Comparison of ENCODE assay signal across 1 cellular context in the genomic region with DNA sequence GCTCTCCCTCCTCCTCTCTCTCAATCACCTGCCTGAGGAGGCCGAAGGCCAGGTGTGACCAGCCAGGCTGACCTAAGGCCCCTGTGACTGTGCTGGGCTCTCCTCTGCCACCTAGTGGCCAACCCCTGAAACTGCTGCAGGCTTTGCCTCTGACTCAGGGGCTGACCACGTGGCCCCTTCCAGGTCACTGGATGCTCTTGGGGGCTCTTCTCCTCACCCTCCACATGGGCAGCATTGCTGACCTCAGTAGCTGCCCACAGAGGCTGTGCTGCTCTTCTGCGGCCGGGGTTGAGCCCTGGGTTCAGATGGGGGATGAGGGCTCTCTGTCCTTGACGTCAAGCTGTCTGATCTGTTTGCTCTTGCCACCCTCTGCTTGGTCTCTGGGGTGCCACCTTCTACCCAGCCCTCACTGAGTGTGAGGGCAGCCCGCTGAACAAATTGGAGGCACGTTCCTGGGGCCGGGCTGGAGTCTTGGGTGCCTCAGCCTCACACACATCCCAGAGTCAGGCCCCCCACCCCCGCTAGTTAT.
TF ChIP-seq lines count a peak whose summit lies in the region.

No MANE protein-coding gene starts in this region.

TF ChIP-seq in HepG2, 621 proteins besides CTCF, POLR2A, EP300 and RAD21 (continued from another document and continues in another):
- TF ChIP-seq, protein P1, sequence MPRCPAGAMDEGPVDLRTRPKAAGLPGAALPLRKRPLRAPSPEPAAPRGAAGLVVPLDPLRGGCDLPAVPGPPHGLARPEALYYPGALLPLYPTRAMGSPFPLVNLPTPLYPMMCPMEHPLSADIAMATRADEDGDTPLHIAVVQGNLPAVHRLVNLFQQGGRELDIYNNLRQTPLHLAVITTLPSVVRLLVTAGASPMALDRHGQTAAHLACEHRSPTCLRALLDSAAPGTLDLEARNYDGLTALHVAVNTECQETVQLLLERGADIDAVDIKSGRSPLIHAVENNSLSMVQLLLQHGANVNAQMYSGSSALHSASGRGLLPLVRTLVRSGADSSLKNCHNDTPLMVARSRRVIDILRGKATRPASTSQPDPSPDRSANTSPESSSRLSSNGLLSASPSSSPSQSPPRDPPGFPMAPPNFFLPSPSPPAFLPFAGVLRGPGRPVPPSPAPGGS (CRISPR knock-in tag; IDR thresholded peaks at IDR 0.05) = no peak
- no peak for TF ChIP-seq ARNT2 (CRISPR knock-in tag; IDR thresholded peaks at IDR 0.05; ENCODE audit: low read depth)
- peak; percentile 65; the same call in 1 of the 2 replicates for TF ChIP-seq KDM2A (CRISPR knock-in tag; IDR thresholded peaks at IDR 0.05; ENCODE audit: borderline replicate concordance, low read depth)
- TF ChIP-seq SYNCRIP (IDR thresholded peaks at IDR 0.05; ENCODE audit: insufficient read depth, low read depth, low read length) = no peak
- no peak for TF ChIP-seq HOXA9 (CRISPR knock-in tag; IDR thresholded peaks at IDR 0.05; ENCODE audit: borderline replicate concordance)
- TF ChIP-seq ZNF510 (CRISPR knock-in tag; IDR thresholded peaks at IDR 0.05; ENCODE audit: low read depth) = no peak
- no peak for TF ChIP-seq ZSCAN20 (CRISPR knock-in tag; IDR thresholded peaks at IDR 0.05; ENCODE audit: borderline replicate concordance)
- peak; percentile 45; the same call in 1 of the 2 replicates for TF ChIP-seq MTA1 (CRISPR knock-in tag; IDR thresholded peaks at IDR 0.05; ENCODE audit: borderline replicate concordance)
- TF ChIP-seq, protein P2, sequence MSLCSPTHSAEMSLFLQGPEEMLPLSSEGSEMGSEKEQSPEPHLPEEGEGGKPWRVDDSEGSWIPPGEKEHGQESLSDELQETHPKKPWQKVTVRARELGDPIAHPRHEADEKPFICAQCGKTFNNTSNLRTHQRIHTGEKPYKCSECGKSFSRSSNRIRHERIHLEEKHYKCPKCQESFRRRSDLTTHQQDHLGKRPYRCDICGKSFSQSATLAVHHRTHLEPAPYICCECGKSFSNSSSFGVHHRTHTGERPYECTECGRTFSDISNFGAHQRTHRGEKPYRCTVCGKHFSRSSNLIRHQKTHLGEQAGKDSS (CRISPR knock-in tag; IDR thresholded peaks at IDR 0.05; ENCODE audit: borderline replicate concordance, low read depth) = no peak; the same call in 1 of the 2 replicates
- TF ChIP-seq ZNF234 (CRISPR knock-in tag; conservative IDR thresholded peaks at IDR 0.05) = no peak
- TF ChIP-seq ZNF782 (CRISPR knock-in tag; IDR thresholded peaks at IDR 0.05; ENCODE audit: borderline replicate concordance) = 0 out of 2 replicates have a peak, but pooled peaks have one; percentile 51
- TF ChIP-seq, protein P3, sequence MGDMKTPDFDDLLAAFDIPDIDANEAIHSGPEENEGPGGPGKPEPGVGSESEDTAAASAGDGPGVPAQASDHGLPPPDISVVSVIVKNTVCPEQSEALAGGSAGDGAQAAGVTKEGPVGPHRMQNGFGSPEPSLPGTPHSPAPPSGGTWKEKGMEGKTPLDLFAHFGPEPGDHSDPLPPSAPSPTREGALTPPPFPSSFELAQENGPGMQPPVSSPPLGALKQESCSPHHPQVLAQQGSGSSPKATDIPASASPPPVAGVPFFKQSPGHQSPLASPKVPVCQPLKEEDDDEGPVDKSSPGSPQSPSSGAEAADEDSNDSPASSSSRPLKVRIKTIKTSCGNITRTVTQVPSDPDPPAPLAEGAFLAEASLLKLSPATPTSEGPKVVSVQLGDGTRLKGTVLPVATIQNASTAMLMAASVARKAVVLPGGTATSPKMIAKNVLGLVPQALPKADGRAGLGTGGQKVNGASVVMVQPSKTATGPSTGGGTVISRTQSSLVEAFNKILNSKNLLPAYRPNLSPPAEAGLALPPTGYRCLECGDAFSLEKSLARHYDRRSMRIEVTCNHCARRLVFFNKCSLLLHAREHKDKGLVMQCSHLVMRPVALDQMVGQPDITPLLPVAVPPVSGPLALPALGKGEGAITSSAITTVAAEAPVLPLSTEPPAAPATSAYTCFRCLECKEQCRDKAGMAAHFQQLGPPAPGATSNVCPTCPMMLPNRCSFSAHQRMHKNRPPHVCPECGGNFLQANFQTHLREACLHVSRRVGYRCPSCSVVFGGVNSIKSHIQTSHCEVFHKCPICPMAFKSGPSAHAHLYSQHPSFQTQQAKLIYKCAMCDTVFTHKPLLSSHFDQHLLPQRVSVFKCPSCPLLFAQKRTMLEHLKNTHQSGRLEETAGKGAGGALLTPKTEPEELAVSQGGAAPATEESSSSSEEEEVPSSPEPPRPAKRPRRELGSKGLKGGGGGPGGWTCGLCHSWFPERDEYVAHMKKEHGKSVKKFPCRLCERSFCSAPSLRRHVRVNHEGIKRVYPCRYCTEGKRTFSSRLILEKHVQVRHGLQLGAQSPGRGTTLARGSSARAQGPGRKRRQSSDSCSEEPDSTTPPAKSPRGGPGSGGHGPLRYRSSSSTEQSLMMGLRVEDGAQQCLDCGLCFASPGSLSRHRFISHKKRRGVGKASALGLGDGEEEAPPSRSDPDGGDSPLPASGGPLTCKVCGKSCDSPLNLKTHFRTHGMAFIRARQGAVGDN (CRISPR knock-in tag; IDR thresholded peaks at IDR 0.05) = peak; percentile 52
- no peak for TF ChIP-seq EHMT2 (IDR thresholded peaks at IDR 0.05; ENCODE audit: borderline replicate concordance, low read depth, low read length)
- no peak for TF ChIP-seq NR2F6 (IDR thresholded peaks at IDR 0.05)
- peak; percentile 56 for TF ChIP-seq NR2F6 (CRISPR knock-in tag; IDR thresholded peaks at IDR 0.05)
- TF ChIP-seq RBM39 (IDR thresholded peaks at IDR 0.05; ENCODE audit: low read depth, low read length, poor library complexity, severe bottlenecking) = peak; percentile 53
- TF ChIP-seq PCBP2 (optimal IDR thresholded peaks at IDR 0.05; ENCODE audit: low read depth, low read length, poor library complexity, severe bottlenecking) = no peak
- TF ChIP-seq TAF15 (IDR thresholded peaks at IDR 0.05; ENCODE audit: low read depth, low read length, poor library complexity, severe bottlenecking) = peak; percentile 46
- TF ChIP-seq, protein P4, sequence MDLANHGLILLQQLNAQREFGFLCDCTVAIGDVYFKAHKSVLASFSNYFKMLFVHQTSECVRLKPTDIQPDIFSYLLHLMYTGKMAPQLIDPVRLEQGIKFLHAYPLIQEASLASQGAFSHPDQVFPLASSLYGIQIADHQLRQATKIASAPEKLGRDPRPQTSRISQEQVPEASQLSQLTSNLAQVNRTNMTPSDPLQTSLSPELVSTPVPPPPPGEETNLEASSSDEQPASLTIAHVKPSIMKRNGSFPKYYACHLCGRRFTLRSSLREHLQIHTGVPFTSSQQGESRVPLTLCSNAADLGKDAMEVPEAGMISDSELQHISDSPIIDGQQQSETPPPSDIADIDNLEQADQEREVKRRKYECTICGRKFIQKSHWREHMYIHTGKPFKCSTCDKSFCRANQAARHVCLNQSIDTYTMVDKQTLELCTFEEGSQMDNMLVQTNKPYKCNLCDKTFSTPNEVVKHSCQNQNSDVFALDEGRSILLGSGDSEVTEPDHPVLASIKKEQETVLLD (CRISPR knock-in tag; IDR thresholded peaks at IDR 0.05; ENCODE audit: low read depth) = no peak
- TF ChIP-seq, protein P5, sequence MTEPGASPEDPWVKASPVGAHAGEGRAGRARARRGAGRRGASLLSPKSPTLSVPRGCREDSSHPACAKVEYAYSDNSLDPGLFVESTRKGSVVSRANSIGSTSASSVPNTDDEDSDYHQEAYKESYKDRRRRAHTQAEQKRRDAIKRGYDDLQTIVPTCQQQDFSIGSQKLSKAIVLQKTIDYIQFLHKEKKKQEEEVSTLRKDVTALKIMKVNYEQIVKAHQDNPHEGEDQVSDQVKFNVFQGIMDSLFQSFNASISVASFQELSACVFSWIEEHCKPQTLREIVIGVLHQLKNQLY (CRISPR knock-in tag; IDR thresholded peaks at IDR 0.05) = no peak
- no peak for TF ChIP-seq ZNF564 (CRISPR knock-in tag; IDR thresholded peaks at IDR 0.05)
- TF ChIP-seq EED (CRISPR knock-in tag; IDR thresholded peaks at IDR 0.05) = no peak
- TF ChIP-seq, protein P6, sequence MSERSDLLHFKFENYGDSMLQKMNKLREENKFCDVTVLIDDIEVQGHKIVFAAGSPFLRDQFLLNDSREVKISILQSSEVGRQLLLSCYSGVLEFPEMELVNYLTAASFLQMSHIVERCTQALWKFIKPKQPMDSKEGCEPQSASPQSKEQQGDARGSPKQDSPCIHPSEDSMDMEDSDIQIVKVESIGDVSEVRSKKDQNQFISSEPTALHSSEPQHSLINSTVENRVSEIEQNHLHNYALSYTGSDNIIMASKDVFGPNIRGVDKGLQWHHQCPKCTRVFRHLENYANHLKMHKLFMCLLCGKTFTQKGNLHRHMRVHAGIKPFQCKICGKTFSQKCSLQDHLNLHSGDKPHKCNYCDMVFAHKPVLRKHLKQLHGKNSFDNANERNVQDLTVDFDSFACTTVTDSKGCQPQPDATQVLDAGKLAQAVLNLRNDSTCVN (CRISPR knock-in tag; IDR thresholded peaks at IDR 0.05; ENCODE audit: borderline replicate concordance) = 0 out of 2 replicates have a peak, but pooled peaks have one; percentile 22
- 0 out of 2 replicates have a peak, but pooled peaks have one; percentile 5 for TF ChIP-seq SP4 (CRISPR knock-in tag; IDR thresholded peaks at IDR 0.05)
- TF ChIP-seq ZNF274 (CRISPR knock-in tag; IDR thresholded peaks at IDR 0.05) = 0 out of 2 replicates have a peak, but pooled peaks have one; percentile 25
- TF ChIP-seq, protein P7, sequence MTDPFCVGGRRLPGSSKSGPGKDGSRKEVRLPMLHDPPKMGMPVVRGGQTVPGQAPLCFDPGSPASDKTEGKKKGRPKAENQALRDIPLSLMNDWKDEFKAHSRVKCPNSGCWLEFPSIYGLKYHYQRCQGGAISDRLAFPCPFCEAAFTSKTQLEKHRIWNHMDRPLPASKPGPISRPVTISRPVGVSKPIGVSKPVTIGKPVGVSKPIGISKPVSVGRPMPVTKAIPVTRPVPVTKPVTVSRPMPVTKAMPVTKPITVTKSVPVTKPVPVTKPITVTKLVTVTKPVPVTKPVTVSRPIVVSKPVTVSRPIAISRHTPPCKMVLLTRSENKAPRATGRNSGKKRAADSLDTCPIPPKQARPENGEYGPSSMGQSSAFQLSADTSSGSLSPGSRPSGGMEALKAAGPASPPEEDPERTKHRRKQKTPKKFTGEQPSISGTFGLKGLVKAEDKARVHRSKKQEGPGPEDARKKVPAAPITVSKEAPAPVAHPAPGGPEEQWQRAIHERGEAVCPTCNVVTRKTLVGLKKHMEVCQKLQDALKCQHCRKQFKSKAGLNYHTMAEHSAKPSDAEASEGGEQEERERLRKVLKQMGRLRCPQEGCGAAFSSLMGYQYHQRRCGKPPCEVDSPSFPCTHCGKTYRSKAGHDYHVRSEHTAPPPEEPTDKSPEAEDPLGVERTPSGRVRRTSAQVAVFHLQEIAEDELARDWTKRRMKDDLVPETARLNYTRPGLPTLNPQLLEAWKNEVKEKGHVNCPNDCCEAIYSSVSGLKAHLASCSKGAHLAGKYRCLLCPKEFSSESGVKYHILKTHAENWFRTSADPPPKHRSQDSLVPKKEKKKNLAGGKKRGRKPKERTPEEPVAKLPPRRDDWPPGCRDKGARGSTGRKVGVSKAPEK (CRISPR knock-in tag; IDR thresholded peaks at IDR 0.05; ENCODE audit: borderline replicate concordance) = no peak
- TF ChIP-seq, protein P8, sequence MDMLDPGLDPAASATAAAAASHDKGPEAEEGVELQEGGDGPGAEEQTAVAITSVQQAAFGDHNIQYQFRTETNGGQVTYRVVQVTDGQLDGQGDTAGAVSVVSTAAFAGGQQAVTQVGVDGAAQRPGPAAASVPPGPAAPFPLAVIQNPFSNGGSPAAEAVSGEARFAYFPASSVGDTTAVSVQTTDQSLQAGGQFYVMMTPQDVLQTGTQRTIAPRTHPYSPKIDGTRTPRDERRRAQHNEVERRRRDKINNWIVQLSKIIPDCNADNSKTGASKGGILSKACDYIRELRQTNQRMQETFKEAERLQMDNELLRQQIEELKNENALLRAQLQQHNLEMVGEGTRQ (IDR thresholded peaks at IDR 0.05; ENCODE audit: low read depth, low read length) = peak; percentile 85
- TF ChIP-seq, protein P8 (CRISPR knock-in tag; IDR thresholded peaks at IDR 0.05; ENCODE audit: borderline replicate concordance) = peak; percentile 86; the same call in 1 of the 2 replicates
- TF ChIP-seq, protein P9, sequence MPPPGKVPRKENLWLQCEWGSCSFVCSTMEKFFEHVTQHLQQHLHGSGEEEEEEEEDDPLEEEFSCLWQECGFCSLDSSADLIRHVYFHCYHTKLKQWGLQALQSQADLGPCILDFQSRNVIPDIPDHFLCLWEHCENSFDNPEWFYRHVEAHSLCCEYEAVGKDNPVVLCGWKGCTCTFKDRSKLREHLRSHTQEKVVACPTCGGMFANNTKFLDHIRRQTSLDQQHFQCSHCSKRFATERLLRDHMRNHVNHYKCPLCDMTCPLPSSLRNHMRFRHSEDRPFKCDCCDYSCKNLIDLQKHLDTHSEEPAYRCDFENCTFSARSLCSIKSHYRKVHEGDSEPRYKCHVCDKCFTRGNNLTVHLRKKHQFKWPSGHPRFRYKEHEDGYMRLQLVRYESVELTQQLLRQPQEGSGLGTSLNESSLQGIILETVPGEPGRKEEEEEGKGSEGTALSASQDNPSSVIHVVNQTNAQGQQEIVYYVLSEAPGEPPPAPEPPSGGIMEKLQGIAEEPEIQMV (CRISPR knock-in tag; IDR thresholded peaks at IDR 0.05; ENCODE audit: low read depth) = no peak
- no peak for TF ChIP-seq POLR2G (IDR thresholded peaks at IDR 0.05; ENCODE audit: low read depth, low read length)
- peak; percentile 83 for TF ChIP-seq STAG1 (CRISPR knock-in tag; IDR thresholded peaks at IDR 0.05)
- peak; percentile 48 for TF ChIP-seq ZNF883 (CRISPR knock-in tag; IDR thresholded peaks at IDR 0.05; ENCODE audit: not compliant biosample characterization)
- no peak for TF ChIP-seq ZNF260 (CRISPR knock-in tag; IDR thresholded peaks at IDR 0.05; ENCODE audit: borderline replicate concordance, low read depth)
- TF ChIP-seq, protein P10, sequence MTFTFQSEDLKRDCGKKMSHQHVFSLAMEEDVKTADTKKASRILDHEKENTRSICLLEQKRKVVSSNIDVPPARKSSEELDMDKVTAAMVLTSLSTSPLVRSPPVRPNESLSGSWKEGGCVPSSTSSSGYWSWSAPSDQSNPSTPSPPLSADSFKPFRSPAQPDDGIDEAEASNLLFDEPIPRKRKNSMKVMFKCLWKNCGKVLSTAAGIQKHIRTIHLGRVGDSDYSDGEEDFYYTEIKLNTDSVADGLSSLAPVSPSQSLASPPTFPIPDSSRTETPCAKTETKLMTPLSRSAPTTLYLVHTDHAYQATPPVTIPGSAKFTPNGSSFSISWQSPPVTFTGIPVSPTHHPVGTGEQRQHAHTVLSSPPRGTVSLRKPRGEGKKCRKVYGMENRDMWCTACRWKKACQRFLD (CRISPR knock-in tag; IDR thresholded peaks at IDR 0.05; ENCODE audit: borderline replicate concordance) = no peak
- TF ChIP-seq CBFB (CRISPR knock-in tag; IDR thresholded peaks at IDR 0.05) = 0 out of 2 replicates have a peak, but pooled peaks have one; percentile 33
- peak; percentile 90 for TF ChIP-seq MYC (CRISPR knock-in tag; IDR thresholded peaks at IDR 0.05; ENCODE audit: borderline replicate concordance)
- TF ChIP-seq SRY (CRISPR knock-in tag; IDR thresholded peaks at IDR 0.05) = no peak
- no peak for TF ChIP-seq ZNF225 (CRISPR knock-in tag; IDR thresholded peaks at IDR 0.05)
- TF ChIP-seq ZNF230 (CRISPR knock-in tag; IDR thresholded peaks at IDR 0.05) = 0 out of 2 replicates have a peak, but pooled peaks have one; percentile 19
